15 cellular contexts compared by ENCODE assay signal in the genomic region with DNA sequence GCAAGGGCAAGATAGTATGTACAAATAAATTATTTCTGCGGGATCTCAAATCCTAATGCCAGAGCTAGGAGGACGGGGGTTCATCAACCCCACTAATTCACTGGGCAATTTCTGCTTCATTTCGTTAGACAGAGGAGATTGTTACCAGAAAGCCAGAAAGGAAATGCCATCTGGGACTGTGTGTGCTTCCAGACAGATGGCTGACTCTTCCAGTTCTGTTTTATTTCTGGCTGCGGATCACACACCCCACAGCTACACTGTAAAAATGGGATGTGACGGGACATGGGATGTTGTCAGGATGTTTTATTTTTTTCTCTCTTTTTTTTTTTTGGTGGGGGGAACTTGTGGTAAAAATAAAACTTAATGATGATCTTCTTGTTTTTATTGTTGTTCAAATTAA.
DNase-seq lines count a peak whose midpoint lies in the region; TF ChIP-seq lines count a peak whose summit lies in the region.
"Had no signal": no experiment of that assay in that cellular context is flagged by ENCODE, and none has a peak within 500 bp of the region (broad histone marks: within the 10 kb centered on the region; RNA-seq: fewer than 3 reads in every experiment).

No MANE protein-coding gene starts in this region.

- H3K27ac ChIP-seq in esophagus muscularis mucosa (replicated peaks in 1 of 4) (no peak overlapping the region), sigmoid colon (peak overlapping the region in 3 of 4 donors; percentile 33 to 52 (median 43)), WERI-Rb-1 (no peak overlapping the region), ascending aorta (no peak overlapping the region)

- H3K4me1 ChIP-seq in esophagus muscularis mucosa: peaks cover 0 to 3% (median 0%) of the 10 kb centered on the region in 4 donors
- H3K4me1 ChIP-seq in sigmoid colon: peaks cover 0 to 50% (median 37%) of the 10 kb centered on the region in 4 donors
- no peaks in the 10 kb centered on the region for H3K4me1 ChIP-seq in ascending aorta

- H3K9me3 ChIP-seq in esophagus muscularis mucosa (peaks cover 0 to 8% (median 0%) of the 10 kb centered on the region in 4 donors), sigmoid colon (no peaks in the 10 kb centered on the region), WERI-Rb-1 (ENCODE audit: severe bottlenecking) (peaks cover 4% of the 10 kb centered on the region), ascending aorta (no peaks in the 10 kb centered on the region)
- H3K9me3 ChIP-seq: HAP-1 had no signal

- TF ChIP-seq EP300 in esophagus muscularis mucosa (IDR thresholded peaks at IDR 0.05) (no peak), sigmoid colon (IDR thresholded peaks at IDR 0.05) (peak in 1 of 4 donors; percentile 41)

- H3K4me3 ChIP-seq in esophagus muscularis mucosa: no peak overlapping the region
- H3K4me3 ChIP-seq in sigmoid colon: no peak overlapping the region
- no peak overlapping the region for H3K4me3 ChIP-seq in WERI-Rb-1 (ENCODE audit: low read depth, low read length)
- no peak overlapping the region for H3K4me3 ChIP-seq in ascending aorta
- H3K4me3 ChIP-seq: HAP-1, MG63 had no signal

- TF ChIP-seq POLR2A in esophagus muscularis mucosa (IDR thresholded peaks at IDR 0.05; ENCODE audit: low read depth): no peak
- no peak for TF ChIP-seq POLR2A in sigmoid colon (IDR thresholded peaks at IDR 0.05)

- TF ChIP-seq CTCF in esophagus muscularis mucosa (IDR thresholded peaks at IDR 0.05) (no peak), sigmoid colon (IDR thresholded peaks at IDR 0.05) (no peak), WERI-Rb-1 (IDR thresholded peaks at IDR 0.05; ENCODE audit: low read depth, low read length) (no peak), ascending aorta (IDR thresholded peaks at IDR 0.05) (no peak)

- intact Hi-C loops in esophagus muscularis mucosa (cut with DNase I) (no loop called here), sigmoid colon (cut with DNase I) (loop anchor here (10.0 kb wide), 1 partner anchor 1519 kb away; no protein-coding TSS in a partner anchor), ascending aorta (cut with DNase I) (no loop called here)

- H3K36me3 ChIP-seq in esophagus muscularis mucosa (no peaks in the 10 kb centered on the region), sigmoid colon (no peaks in the 10 kb centered on the region), WERI-Rb-1 (no peaks in the 10 kb centered on the region), ascending aorta (no peaks in the 10 kb centered on the region)
- H3K36me3 ChIP-seq: HAP-1, MG63 had no signal

- 70% methylated on average over 5 of the region's 5 CpGs for WGBS in esophagus muscularis mucosa
- 74 to 85% methylated on average over 5 of the region's 5 CpGs for WGBS in sigmoid colon, 2 donors

- peak; percentile 17 for DNase-seq in NCI-H2171 (lab: John Stamatoyannopoulos, UW)
- peak; percentile 59 for DNase-seq in NCI-H82 (lab: John Stamatoyannopoulos, UW)
- peak; percentile 34 for DNase-seq in esophagus muscularis mucosa (ENCODE audit: extremely low spot score)
- peak; percentile 69 for DNase-seq in sigmoid colon
- DNase-seq in WERI-Rb-1: no peak
- no peak for DNase-seq in activated CD4-positive, alpha-beta T cell treated with anti-CD3 and anti-CD28 coated beads, Interleukin-2, amount 50 U/mL, for 48 hours
- no peak for DNase-seq in ascending aorta (ENCODE audit: low spot score in 2 of 2)
- DNase-seq: CD4-positive, CD25-positive, alpha-beta regulatory T cell; DMS79; IMR-90; Karpas-422; MG63; NCI-H1092 treated with DMSO at 0.1 percent for 48 hours; SHP77 had no signal

- H3K27me3 ChIP-seq in esophagus muscularis mucosa (no peaks in the 10 kb centered on the region), sigmoid colon (no peaks in the 10 kb centered on the region), WERI-Rb-1 (ENCODE audit: insufficient read depth, low read depth, severe bottlenecking) (no peaks in the 10 kb centered on the region), ascending aorta (no peaks in the 10 kb centered on the region)
- H3K27me3 ChIP-seq: MG63 had no signal

Comparison
In these comparisons a context has a peak if more than half of its experiments do, and no peak if none do; other contexts are left out.
1. DNase-seq: peak in NCI-H2171 (single experiment), NCI-H82 (single experiment), esophagus muscularis mucosa (single experiment) and sigmoid colon (single experiment); none in WERI-Rb-1 (single experiment), activated CD4-positive, alpha-beta T cell treated with anti-CD3 and anti-CD28 coated beads, Interleukin-2, amount 50 U/mL, for 48 hours (0 of 2) and ascending aorta (0 of 2).
2. H3K27ac ChIP-seq: peak in sigmoid colon (3 of 4); none in esophagus muscularis mucosa (0 of 4), WERI-Rb-1 (single experiment) and ascending aorta (0 of 2).